1 cellular context compared by ENCODE assay signal in genomic region chr9:71549023-71549422, GRCh38.
TF ChIP-seq lines count a peak whose summit lies in the region.

No MANE protein-coding gene starts in this region.

TF ChIP-seq in GM12878, 131 proteins besides CTCF, POLR2A, EP300 and RAD21 (continued from another document):
- TF ChIP-seq CUX1 (IDR thresholded peaks at IDR 0.05; ENCODE audit: insufficient replicate concordance, low read depth, low read length) (peak; percentile 73), ATF2 (IDR thresholded peaks at IDR 0.05; ENCODE audit: low read length) (0 out of 2 replicates have a peak, but pooled peaks have one; percentile 28), ZNF217 (IDR thresholded peaks at IDR 0.05) (peak; percentile 87; the same call in 1 of the 2 replicates), ZNF384 (IDR thresholded peaks at IDR 0.05; ENCODE audit: borderline replicate concordance, low read depth, low read length) (peak; percentile 83), NR2F1 (conservative IDR thresholded peaks at IDR 0.05) (peak; percentile 100), RELB (IDR thresholded peaks at IDR 0.05; ENCODE audit: low read depth) (peak; percentile 79), SKIL (IDR thresholded peaks at IDR 0.05; ENCODE audit: low read depth, poor library complexity, severe bottlenecking) (peak; percentile 42), IRF4 (IDR thresholded peaks at IDR 0.05; ENCODE audit: low read depth, low read length) (0 out of 2 replicates have a peak, but pooled peaks have one; percentile 36), NR2C1 (IDR thresholded peaks at IDR 0.05) (peak; percentile 22; the same call in 1 of the 2 replicates), IKZF1 (conservative IDR thresholded peaks at IDR 0.05) (peak; percentile 84), NFXL1 (IDR thresholded peaks at IDR 0.05; ENCODE audit: borderline replicate concordance) (no peak), STAT3 (IDR thresholded peaks at IDR 0.05; ENCODE audit: low read depth, low read length) (0 out of 2 replicates have a peak, but pooled peaks have one; percentile 31), DPF2 (IDR thresholded peaks at IDR 0.05) (peak; percentile 93), TBL1XR1 (IDR thresholded peaks at IDR 0.05; ENCODE audit: low read depth, low read length) (peak; percentile 53; the same call in 1 of the 2 replicates), BACH1 (IDR thresholded peaks at IDR 0.05; ENCODE audit: borderline replicate concordance) (no peak), ATF7 (IDR thresholded peaks at IDR 0.05; ENCODE audit: low read depth) (peak; percentile 45; the same call in 1 of the 2 replicates), RUNX3 (IDR thresholded peaks at IDR 0.05; ENCODE audit: low read length) (0 out of 2 replicates have a peak, but pooled peaks have one; percentile 20), POLR2AphosphoS2 (IDR thresholded peaks at IDR 0.05; ENCODE audit: low read depth, low read length) (no peak), MXI1 (IDR thresholded peaks at IDR 0.05; ENCODE audit: low read depth, low read length) (no peak; the same call in 1 of the 2 replicates), BMI1 (IDR thresholded peaks at IDR 0.05; ENCODE audit: borderline replicate concordance) (peak; percentile 66), RCOR1 (conservative IDR thresholded peaks at IDR 0.05; ENCODE audit: low read depth, low read length) (peak; percentile 96)
